Comparison of ENCODE assay signal across 30 cellular contexts in the genomic region with DNA sequence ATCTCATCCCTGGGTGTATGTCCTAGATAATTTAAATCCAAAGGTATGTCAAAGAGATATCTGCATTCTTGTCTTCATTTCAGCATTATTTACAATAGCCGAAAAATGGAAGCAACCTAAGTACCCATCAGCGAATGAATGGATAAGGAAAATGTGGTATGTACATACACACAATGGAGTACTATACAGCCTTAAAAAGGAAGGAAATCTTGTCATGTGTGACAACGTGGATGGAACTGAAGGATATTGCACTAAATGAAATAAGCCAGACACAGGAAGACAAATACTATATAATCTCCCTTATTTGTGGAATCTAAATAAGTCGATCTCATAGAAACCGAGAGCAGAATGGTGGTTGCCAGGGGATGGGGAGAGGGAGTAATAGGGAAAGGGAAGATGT.
"Had no signal": no experiment of that assay in that cellular context is flagged by ENCODE, and none has a peak within 500 bp of the region (broad histone marks: within the 10 kb centered on the region; RNA-seq: fewer than 3 reads in every experiment).

No MANE protein-coding gene starts in this region.

- H3K27ac ChIP-seq: neutrophil, ovary, parathyroid adenoma, psoas muscle, right lobe of liver, sigmoid colon, stomach, thoracic aorta, thyroid gland, tibial nerve, upper lobe of left lung, vagina had no signal

- H3K4me1 ChIP-seq: parathyroid adenoma, psoas muscle, sigmoid colon, thyroid gland, tibial nerve, upper lobe of left lung, vagina had no signal

- H3K79me2 ChIP-seq: parathyroid adenoma had no signal

- H3K9ac ChIP-seq: parathyroid adenoma had no signal

- DNase-seq: nephron progenitor cell; nucleus accumbens; ovary; posterior cingulate gyrus; psoas muscle; right cardiac atrium; right lobe of liver; sigmoid colon; small intestine; stimulated activated CD4-positive, alpha-beta T cell treated with anti-CD3 and anti-CD28 coated beads, Interleukin-15, amount 100 ng/mL, for 24 hours; stimulated activated CD4-positive, alpha-beta T cell treated with anti-CD3 and anti-CD28 coated beads, Interleukin-2, amount 100 ng/mL, for 24 hours; stimulated activated CD4-positive, alpha-beta T cell treated with anti-CD3 and anti-CD28 coated beads, Interleukin-2, amount 100 ng/mL, for 48 hours; stimulated activated CD4-positive, alpha-beta T cell treated with anti-CD3 and anti-CD28 coated beads, Interleukin-4, amount 100 ng/mL, for 24 hours; stimulated activated naive B cell treated with anti-CD40 and anti-IgM and Interleukin-4, amounts not matched to agents 10 μg/mL and 1 μg/mL and 100 μg/mL, for 72 hours; stimulated activated naive CD4-positive, alpha-beta T cell treated with Interleukin-2 at 50 U/mL for 16 hours; stomach; thyroid gland; trophoblast cell; upper lobe of left lung had no signal

- H3K27me3 Mint-ChIP-seq: stimulated activated naive B cell treated with anti-CD40 and anti-IgM and Interleukin-4, amounts not matched to agents 10 μg/mL and 1 μg/mL and 100 μg/mL, for 72 hours had no signal

- H3K4me3 ChIP-seq: ovary, psoas muscle, right lobe of liver, sigmoid colon, stomach, thoracic aorta, thyroid gland, tibial nerve, upper lobe of left lung, vagina had no signal

- H3K27me3 ChIP-seq: ovary, right lobe of liver, sigmoid colon, stomach, thyroid gland, tibial nerve, upper lobe of left lung, vagina had no signal

- H3K4me3 Mint-ChIP-seq: natural killer cell treated with Interleukin-12 subunit alpha and Interleukin-12 subunit beta and Interleukin-15 and Interleukin-18, amount 100 ng/mL, for 72 hours; nephron progenitor cell; neural crest cell; stimulated activated effector memory CD8-positive, alpha-beta T cell treated with anti-CD3 and anti-CD28 coated beads, Interleukin-12 subunit alpha, Interleukin-12 subunit beta, amount 100 ng/mL, for 72 hours; stimulated activated naive B cell treated with anti-CD40 and anti-IgM and Interleukin-4, amounts not matched to agents 10 μg/mL and 1 μg/mL and 100 μg/mL, for 72 hours; stimulated activated naive CD8-positive, alpha-beta T cell treated with anti-CD3 and anti-CD28 coated beads, Interleukin-15, Interleukin-2, amounts not matched to agents 100 ng/mL and 50 ng/mL, for 24 hours had no signal

- H2AFZ ChIP-seq: parathyroid adenoma had no signal

- H3K27ac Mint-ChIP-seq: natural killer cell treated with Interleukin-12 subunit alpha and Interleukin-12 subunit beta and Interleukin-15 and Interleukin-18, amount 100 ng/mL, for 72 hours; nephron progenitor cell; progenitor cell of endocrine pancreas; stimulated activated effector memory CD8-positive, alpha-beta T cell treated with anti-CD3 and anti-CD28 coated beads, Interleukin-12 subunit alpha, Interleukin-12 subunit beta, amount 100 ng/mL, for 72 hours; stimulated activated naive B cell treated with anti-CD40 and anti-IgM and Interleukin-4, amounts not matched to agents 10 μg/mL and 1 μg/mL and 100 μg/mL, for 72 hours; stimulated activated naive CD8-positive, alpha-beta T cell treated with anti-CD3 and anti-CD28 coated beads, Interleukin-15, Interleukin-2, amounts not matched to agents 100 ng/mL and 50 ng/mL, for 24 hours had no signal

- H3K4me1 Mint-ChIP-seq: stimulated activated effector memory CD8-positive, alpha-beta T cell treated with anti-CD3 and anti-CD28 coated beads, Interleukin-12 subunit alpha, Interleukin-12 subunit beta, amount 100 ng/mL, for 72 hours had no signal

- H3K9me3 ChIP-seq: neutrophil, ovary, psoas muscle, right lobe of liver, stomach, thoracic aorta, thyroid gland, tibial nerve, upper lobe of left lung, vagina had no signal

- H3K36me3 ChIP-seq: neutrophil, ovary, right lobe of liver, sigmoid colon, stomach, thoracic aorta, thyroid gland, tibial nerve, upper lobe of left lung, vagina had no signal

- FAIRE-seq: small intestine, urothelium cell line had no signal

- H3K36me3 Mint-ChIP-seq: natural killer cell treated with Interleukin-12 subunit alpha and Interleukin-12 subunit beta and Interleukin-15 and Interleukin-18, amount 100 ng/mL, for 72 hours; stimulated activated effector memory CD8-positive, alpha-beta T cell treated with anti-CD3 and anti-CD28 coated beads, Interleukin-12 subunit alpha, Interleukin-12 subunit beta, amount 100 ng/mL, for 72 hours had no signal

- H3K9me3 Mint-ChIP-seq: natural killer cell treated with Interleukin-12 subunit alpha and Interleukin-12 subunit beta and Interleukin-15 and Interleukin-18, amount 100 ng/mL, for 72 hours; neural crest cell; stimulated activated effector memory CD8-positive, alpha-beta T cell treated with anti-CD3 and anti-CD28 coated beads, Interleukin-12 subunit alpha, Interleukin-12 subunit beta, amount 100 ng/mL, for 72 hours had no signal
